Comparison of ENCODE assay signal across 3 cellular contexts in the genomic region with DNA sequence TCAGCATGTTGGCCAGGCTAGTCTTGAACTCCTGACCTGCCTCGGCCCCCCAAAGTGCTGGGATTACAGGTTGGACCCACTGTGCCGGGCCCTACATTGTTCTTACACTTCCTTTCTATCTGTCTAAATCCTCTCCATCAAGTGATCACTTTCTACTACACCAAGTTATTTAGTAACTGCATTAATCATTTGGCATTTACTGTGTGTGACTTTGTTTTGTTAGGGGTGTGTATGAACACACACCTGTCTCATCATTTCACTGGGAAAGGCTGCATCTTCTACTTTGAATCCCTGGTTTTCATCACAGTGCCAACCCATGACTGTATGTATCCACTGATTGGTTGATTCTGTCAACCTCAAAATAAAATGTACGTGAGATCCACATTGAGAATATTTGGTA.
"Had no signal": no experiment of that assay in that cellular context is flagged by ENCODE, and none has a peak within 500 bp of the region (broad histone marks: within the 10 kb centered on the region; RNA-seq: fewer than 3 reads in every experiment).

No MANE protein-coding gene starts in this region.

- H3K4me3 ChIP-seq: GM12878 had no signal

- DNase-seq: GDM1, GF-D8 had no signal
